ENCODE assay signal across 10 cellular contexts in the genomic region with DNA sequence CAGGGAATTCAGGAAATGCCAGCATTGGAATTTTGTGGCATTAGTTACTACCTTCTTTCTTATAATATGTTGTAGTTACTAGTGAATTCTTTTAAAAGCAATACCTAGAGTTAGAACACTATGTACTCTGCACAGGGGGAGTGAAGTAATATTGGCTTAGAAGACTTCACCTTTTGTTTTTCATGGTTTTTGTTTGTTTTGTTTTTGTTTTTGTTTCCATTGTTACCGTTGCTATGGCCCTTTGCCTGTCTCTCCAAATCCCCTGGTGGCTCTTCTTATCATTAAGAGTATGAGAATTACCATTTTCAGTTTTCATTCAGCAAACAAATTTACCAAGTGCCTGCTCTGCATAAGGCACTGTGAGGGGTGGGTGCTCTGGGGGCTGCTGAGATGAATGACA.
DNase-seq lines count a peak whose midpoint lies in the region; ATAC-seq and TF ChIP-seq lines count a peak whose summit lies in the region.
"Had no signal": no experiment of that assay in that cellular context is flagged by ENCODE, and none has a peak within 500 bp of the region (broad histone marks: within the 10 kb centered on the region; RNA-seq: fewer than 3 reads in every experiment).

No MANE protein-coding gene starts in this region.

- peaks cover 35% of the 10 kb centered on the region for H3K36me3 ChIP-seq in lower lobe of right lung
- peaks cover 11 to 30% of the 10 kb centered on the region in 2 donors for H3K36me3 ChIP-seq in ascending aorta

- H3K4me1 ChIP-seq in lower lobe of right lung, result peaks cover 21% of the 10 kb centered on the region
- H3K4me1 ChIP-seq in ascending aorta, result peaks cover 0 to 2% of the 10 kb centered on the region in 2 donors
- H3K4me1 ChIP-seq: pancreas had no signal

- intact Hi-C loops in lower lobe of right lung (cut with DNase I), result no loop called here
- intact Hi-C loops in ascending aorta (cut with DNase I), result no loop called here

- H3K4me3 ChIP-seq in lower lobe of right lung (no peak overlapping the region), ascending aorta (no peak overlapping the region)
- H3K4me3 ChIP-seq: pancreas had no signal

- in situ Hi-C loops in GM13977 (cut with MboI; ENCODE audit: low pct_unique_long_range_greater_than_20kb, low sequenced_read_pairs, unreplicated experiment), result no loop called here

- peak; percentile 12 for DNase-seq in GM13977 (ENCODE audit: low spot score)
- DNase-seq in astrocyte of the hippocampus (ENCODE audit: low read depth, low spot score), result peak; percentile 71
- DNase-seq in lower lobe of right lung, result no peak
- DNase-seq in AG08395 (ENCODE audit: low spot score), result no peak
- DNase-seq in ascending aorta (ENCODE audit: low spot score in 2 of 2), result no peak
- DNase-seq in COLO829 (ENCODE audit: low spot score), result no peak
- no peak for DNase-seq in inferior parietal cortex (ENCODE audit: extremely low spot score)
- DNase-seq: pancreas, T-cell had no signal

- H3K9me3 ChIP-seq in lower lobe of right lung (no peaks in the 10 kb centered on the region), ascending aorta (no peaks in the 10 kb centered on the region)
- H3K9me3 ChIP-seq: pancreas had no signal

- no peak overlapping the region for H3K27ac ChIP-seq in lower lobe of right lung
- no peak overlapping the region for H3K27ac ChIP-seq in ascending aorta
- H3K27ac ChIP-seq: pancreas had no signal

- TF ChIP-seq CTCF in GM13977 (IDR thresholded peaks at IDR 0.05; ENCODE audit: extremely low read depth, insufficient read depth, missing control alignments) (no peak), lower lobe of right lung (IDR thresholded peaks at IDR 0.05) (no peak), ascending aorta (IDR thresholded peaks at IDR 0.05) (no peak)

- peak; percentile 64 for ATAC-seq in HG03175 (IDR thresholded peaks at IDR 0.05; ENCODE audit: unreplicated experiment)
- peak; percentile 27 to 32 for ATAC-seq in lower lobe of right lung

- H3K27me3 ChIP-seq in lower lobe of right lung (ENCODE audit: low read depth) (no peaks in the 10 kb centered on the region), ascending aorta (no peaks in the 10 kb centered on the region)
- H3K27me3 ChIP-seq: pancreas had no signal

Comparison
In these comparisons a context has a peak if more than half of its experiments do, and no peak if none do; other contexts are left out.
1. DNase-seq: peak in GM13977 (single experiment) and astrocyte of the hippocampus (single experiment); none in lower lobe of right lung (single experiment), AG08395 (single experiment), ascending aorta (0 of 2), COLO829 (single experiment) and inferior parietal cortex (single experiment).